15 cellular contexts compared by ENCODE assay signal in the genomic region with DNA sequence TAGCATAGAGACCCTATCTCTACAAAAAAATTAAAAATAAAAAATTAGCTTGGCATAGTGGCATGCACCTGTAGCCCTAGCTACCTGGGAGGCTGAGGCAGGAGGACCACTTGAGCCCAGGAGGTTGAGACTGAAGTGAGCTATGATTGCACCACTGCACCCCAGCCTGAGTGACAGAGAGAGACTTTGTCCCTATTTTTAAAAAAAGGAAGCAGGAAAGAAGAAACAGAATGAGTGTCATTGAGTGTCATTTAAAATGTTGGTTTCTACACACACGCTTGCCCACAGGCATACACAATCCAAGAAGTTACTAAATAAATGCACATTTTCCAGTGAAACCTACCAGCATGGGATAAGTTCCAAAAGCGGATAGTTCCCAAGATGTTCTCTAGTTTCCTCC. TPM values are rescaled to one million over a fixed set of nuclear protein-coding genes. Genes with fewer than 3 reads are reported as not detected.
DNase-seq lines count a peak whose midpoint lies in the region; ATAC-seq, FAIRE-seq and TF ChIP-seq lines count a peak whose summit lies in the region.
"Had no signal": no experiment of that assay in that cellular context is flagged by ENCODE, and none has a peak within 500 bp of the region (broad histone marks: within the 10 kb centered on the region; RNA-seq: fewer than 3 reads in every experiment).

No MANE protein-coding gene starts in this region.

- H3K4me3 ChIP-seq in gastroesophageal sphincter (no peak overlapping the region), skeletal muscle tissue (ENCODE audit: low read length in 3 of 3) (no peak overlapping the region), foreskin fibroblast (ENCODE audit: low read depth in 1 of 2, low read length in 2 of 2) (no peak overlapping the region)

- H3K27ac ChIP-seq in gastroesophageal sphincter (peak overlapping the region; percentile 77 to 89 (median 88)), skeletal muscle tissue (ENCODE audit: low read depth, low read length) (peak overlapping the region; percentile 72)

- TF ChIP-seq POLR2A in gastroesophageal sphincter (IDR thresholded peaks at IDR 0.05) (no peak), GM12892 (IDR thresholded peaks at IDR 0.05; ENCODE audit: low read depth, low read length) (no peak)

- FAIRE-seq in GM12892 (lab: Jason Lieb, UNC) = no peak
- FAIRE-seq: D721Med, H54 had no signal

- TF ChIP-seq CTCF in gastroesophageal sphincter (IDR thresholded peaks at IDR 0.05) (no peak), foreskin fibroblast (IDR thresholded peaks at IDR 0.05; ENCODE audit: low read depth, low read length) (no peak)

- H3K9me3 ChIP-seq in ES-I3 (ENCODE audit: control insufficient read depth, insufficient read depth, low read length) (no peaks in the 10 kb centered on the region), gastroesophageal sphincter (no peaks in the 10 kb centered on the region), skeletal muscle tissue (ENCODE audit: control insufficient read depth in 3 of 3, low read length in 3 of 3) (no peaks in the 10 kb centered on the region)

- H3K27me3 ChIP-seq in gastroesophageal sphincter = no peaks in the 10 kb centered on the region
- H3K27me3 ChIP-seq in skeletal muscle tissue (ENCODE audit: control insufficient read depth in 3 of 3, insufficient read depth in 3 of 3, low read length in 3 of 3) = no peaks in the 10 kb centered on the region

- ATAC-seq in gastroesophageal sphincter = no peak

- WGBS in gastroesophageal sphincter (ENCODE audit: low coverage in 1 of 2), 2 donors = 71 to 75% methylated on average over 2 of the region's 2 CpGs

- H3K9ac ChIP-seq in ES-I3 (ENCODE audit: low read depth, low read length) (peak overlapping the region; percentile 36; the same call in 1 of the 2 replicates), skeletal muscle tissue (ENCODE audit: low read depth in 1 of 3, low read length in 3 of 3) (peak overlapping the region in 2 of 3 donors; percentile 54 to 83)

- DNase-seq in NOMO-1 treated with DMSO at 0.1 percent for 48 hours (lab: John Stamatoyannopoulos, UW; ENCODE audit: unreplicated experiment) (peak; percentile 87), NCI-H2196 (lab: John Stamatoyannopoulos, UW; ENCODE audit: unreplicated experiment) (no peak), GM12892 (ENCODE audit: insufficient read length) (no peak), foreskin fibroblast (no peak)
- DNase-seq in stimulated activated CD4-positive, alpha-beta T cell treated with anti-CD3 and anti-CD28 coated beads, Interleukin-4, amount 100 ng/mL, for 24 hours = no peak
- DNase-seq: activated CD4-positive, alpha-beta T cell treated with anti-CD3 and anti-CD28 coated beads for 36 hours; hippocampal formation; KG1; naive B cell; stimulated activated CD4-positive, alpha-beta T cell treated with anti-CD3 and anti-CD28 coated beads, Interleukin-4, amount 100 ng/mL, for 1 hour had no signal

- H3K4me1 ChIP-seq in ES-I3 (ENCODE audit: insufficient read depth, low read length) (peaks cover 12% of the 10 kb centered on the region), gastroesophageal sphincter (peaks cover 0 to 47% (median 0%) of the 10 kb centered on the region in 3 donors), skeletal muscle tissue (ENCODE audit: control insufficient read depth in 3 of 3, insufficient read depth in 3 of 3, low read length in 3 of 3) (peaks cover 16 to 41% (median 20%) of the 10 kb centered on the region in 3 donors)

- no peak for TF ChIP-seq EP300 in gastroesophageal sphincter (IDR thresholded peaks at IDR 0.05)

- H3K36me3 ChIP-seq in ES-I3 (ENCODE audit: insufficient read depth, low read length) (no peaks in the 10 kb centered on the region), gastroesophageal sphincter (peaks cover 0 to 7% of the 10 kb centered on the region in 2 donors), skeletal muscle tissue (ENCODE audit: control insufficient read depth in 3 of 3, insufficient read depth in 3 of 3, low read length in 3 of 3) (no peaks in the 10 kb centered on the region)

RNA-seq across cellular contexts. Expression of a gene that starts 17.5 kb away (rescaled TPM):
- total RNA-seq in gastroesophageal sphincter = 10 to 100 TPM; 23.0 to 24.8 (median 24.5) TPM
- 10.4 TPM for total RNA-seq in skeletal muscle tissue
- 83.1 TPM for polyA plus RNA-seq in GM12892 (2012; ENCODE audit: missing spikeins)
